ENCODE assay signal across 1 cellular context in genomic region chr17:30104575-30105339, GRCh38.
TF ChIP-seq lines count a peak whose summit lies in the region.

No MANE protein-coding gene starts in this region.

TF ChIP-seq in HEK293, 187 proteins besides CTCF, POLR2A, EP300 and RAD21 (continued from another document and continues in another):
- no peak for TF ChIP-seq PRDM4 (tag by site-specific recombination; IDR thresholded peaks at IDR 0.05)
- no peak for TF ChIP-seq RBAK (tag by site-specific recombination; IDR thresholded peaks at IDR 0.05)
- TF ChIP-seq ZNF777 (tag by site-specific recombination; IDR thresholded peaks at IDR 0.05; ENCODE audit: borderline replicate concordance): no peak
- no peak for TF ChIP-seq PATZ1 (tag by site-specific recombination; IDR thresholded peaks at IDR 0.05)
- TF ChIP-seq ZSCAN23 (tag by site-specific recombination; IDR thresholded peaks at IDR 0.05): no peak
- no peak for TF ChIP-seq BCL11B (tag by site-specific recombination; IDR thresholded peaks at IDR 0.05; ENCODE audit: low read depth)
- no peak for TF ChIP-seq HOXD13 (CRISPR knock-in tag; IDR thresholded peaks at IDR 0.05; ENCODE audit: borderline replicate concordance)
- 0 out of 2 replicates have a peak, but pooled peaks have one; percentile 56 for TF ChIP-seq BCL11A (tag by site-specific recombination; IDR thresholded peaks at IDR 0.05; ENCODE audit: low read depth)
- TF ChIP-seq ZNF473 (tag by site-specific recombination; IDR thresholded peaks at IDR 0.05): no peak
- no peak for TF ChIP-seq ZFP41 (tag by site-specific recombination; IDR thresholded peaks at IDR 0.05; ENCODE audit: borderline replicate concordance)
- no peak for TF ChIP-seq ZNF169 (tag by site-specific recombination; IDR thresholded peaks at IDR 0.05)
- TF ChIP-seq AEBP2 (tag by site-specific recombination; IDR thresholded peaks at IDR 0.05; ENCODE audit: borderline replicate concordance): no peak
- no peak for TF ChIP-seq ZNF157 (tag by site-specific recombination; IDR thresholded peaks at IDR 0.05)
- no peak for TF ChIP-seq ZBTB10 (tag by site-specific recombination; IDR thresholded peaks at IDR 0.05)
- TF ChIP-seq ZXDB (tag by site-specific recombination; IDR thresholded peaks at IDR 0.05): no peak
- TF ChIP-seq ZNF24 (tag by site-specific recombination; IDR thresholded peaks at IDR 0.05): peak; percentile 28; the same call in 1 of the 2 replicates
- TF ChIP-seq ZNF155 (tag by site-specific recombination; IDR thresholded peaks at IDR 0.05): no peak
- no peak for TF ChIP-seq ZNF768 (tag by site-specific recombination; IDR thresholded peaks at IDR 0.05)
- no peak for TF ChIP-seq ZNF16 (tag by site-specific recombination; IDR thresholded peaks at IDR 0.05; ENCODE audit: low read depth)
- no peak for TF ChIP-seq ZSCAN30 (tag by site-specific recombination; IDR thresholded peaks at IDR 0.05)
- peak; percentile 12; the same call in 1 of the 2 replicates for TF ChIP-seq ZBTB21 (tag by site-specific recombination; IDR thresholded peaks at IDR 0.05)
- TF ChIP-seq ZNF239 (tag by site-specific recombination; IDR thresholded peaks at IDR 0.05): no peak
- no peak for TF ChIP-seq SP2 (tag by site-specific recombination; IDR thresholded peaks at IDR 0.05)
- no peak for TF ChIP-seq ZNF184 (tag by site-specific recombination; IDR thresholded peaks at IDR 0.05)
- no peak for TF ChIP-seq ZNF266 (tag by site-specific recombination; IDR thresholded peaks at IDR 0.05; ENCODE audit: low read depth)
- no peak for TF ChIP-seq GFI1B (tag by site-specific recombination; IDR thresholded peaks at IDR 0.05)
- TF ChIP-seq ZNF112 (tag by site-specific recombination; IDR thresholded peaks at IDR 0.05): no peak
- TF ChIP-seq MYNN (tag by site-specific recombination; IDR thresholded peaks at IDR 0.05; ENCODE audit: borderline replicate concordance): no peak
- TF ChIP-seq ZNF585B (tag by site-specific recombination; IDR thresholded peaks at IDR 0.05): no peak
- TF ChIP-seq ZNF146 (tag by site-specific recombination; IDR thresholded peaks at IDR 0.05): no peak
- TF ChIP-seq ZEB2 (tag by site-specific recombination; IDR thresholded peaks at IDR 0.05): peak; percentile 92
- TF ChIP-seq ZNF138 (tag by site-specific recombination; IDR thresholded peaks at IDR 0.05; ENCODE audit: borderline replicate concordance): no peak
- peak; percentile 93 for TF ChIP-seq ZBTB17 (tag by site-specific recombination; IDR thresholded peaks at IDR 0.05)
- TF ChIP-seq ZNF23 (tag by site-specific recombination; IDR thresholded peaks at IDR 0.05; ENCODE audit: borderline replicate concordance): no peak
- no peak for TF ChIP-seq ZNF202 (tag by site-specific recombination; IDR thresholded peaks at IDR 0.05; ENCODE audit: borderline replicate concordance)
- no peak for TF ChIP-seq ZNF211 (tag by site-specific recombination; IDR thresholded peaks at IDR 0.05; ENCODE audit: low read depth)
- no peak for TF ChIP-seq ZNF280C (tag by site-specific recombination; IDR thresholded peaks at IDR 0.05)
- no peak for TF ChIP-seq ZNF302 (tag by site-specific recombination; IDR thresholded peaks at IDR 0.05; ENCODE audit: low read depth)
- TF ChIP-seq KLF10 (tag by site-specific recombination; IDR thresholded peaks at IDR 0.05): no peak
- TF ChIP-seq ZNF692 (tag by site-specific recombination; IDR thresholded peaks at IDR 0.05): peak; percentile 22; the same call in 1 of the 2 replicates
- TF ChIP-seq SALL2 (tag by site-specific recombination; IDR thresholded peaks at IDR 0.05; ENCODE audit: borderline replicate concordance): no peak
- peak; percentile 40; the same call in 1 of the 2 replicates for TF ChIP-seq ZNF449 (tag by site-specific recombination; IDR thresholded peaks at IDR 0.05)
- TF ChIP-seq ZBTB20 (tag by site-specific recombination; IDR thresholded peaks at IDR 0.05): peak; percentile 41; the same call in 1 of the 2 replicates
- no peak for TF ChIP-seq ZNF529 (tag by site-specific recombination; IDR thresholded peaks at IDR 0.05; ENCODE audit: insufficient replicate concordance)
- TF ChIP-seq ZNF132 (tag by site-specific recombination; IDR thresholded peaks at IDR 0.05; ENCODE audit: borderline replicate concordance): no peak
- TF ChIP-seq ZNF658 (tag by site-specific recombination; IDR thresholded peaks at IDR 0.05): no peak
- no peak for TF ChIP-seq GLIS2 (tag by site-specific recombination; IDR thresholded peaks at IDR 0.05)
- no peak for TF ChIP-seq ZNF274 (IDR thresholded peaks at IDR 0.05; ENCODE audit: low read length)
- TF ChIP-seq ZNF274 (tag by site-specific recombination; IDR thresholded peaks at IDR 0.05; ENCODE audit: borderline replicate concordance): no peak
- peak; percentile 44; the same call in 1 of the 2 replicates for TF ChIP-seq OSR2 (tag by site-specific recombination; IDR thresholded peaks at IDR 0.05)
- TF ChIP-seq REPIN1 (tag by site-specific recombination; IDR thresholded peaks at IDR 0.05; ENCODE audit: low read depth): no peak
- no peak for TF ChIP-seq ZSCAN16 (tag by site-specific recombination; IDR thresholded peaks at IDR 0.05)
- 0 out of 2 replicates have a peak, but pooled peaks have one; percentile 18 for TF ChIP-seq ZFP69B (tag by site-specific recombination; IDR thresholded peaks at IDR 0.05)
- TF ChIP-seq ZNF514 (tag by site-specific recombination; IDR thresholded peaks at IDR 0.05): no peak
- TF ChIP-seq ZNF792 (tag by site-specific recombination; IDR thresholded peaks at IDR 0.05): no peak
- no peak for TF ChIP-seq KLF8 (tag by site-specific recombination; IDR thresholded peaks at IDR 0.05)
- no peak; the same call in 1 of the 2 replicates for TF ChIP-seq SP3 (tag by site-specific recombination; IDR thresholded peaks at IDR 0.05)
- no peak for TF ChIP-seq ZNF426 (tag by site-specific recombination; IDR thresholded peaks at IDR 0.05)
- TF ChIP-seq ZNF704 (tag by site-specific recombination; IDR thresholded peaks at IDR 0.05): no peak
- no peak for TF ChIP-seq ZNF571 (tag by site-specific recombination; IDR thresholded peaks at IDR 0.05)
- peak; percentile 66; the same call in 1 of the 2 replicates for TF ChIP-seq ZNF561 (tag by site-specific recombination; IDR thresholded peaks at IDR 0.05; ENCODE audit: borderline replicate concordance)
- TF ChIP-seq GLI4 (tag by site-specific recombination; IDR thresholded peaks at IDR 0.05): no peak
